21 cellular contexts compared by ENCODE assay signal in genomic region chr10:127971973-127972615, GRCh38.
DNase-seq lines count a peak whose midpoint lies in the region; ATAC-seq, FAIRE-seq and TF ChIP-seq lines count a peak whose summit lies in the region.
"Had no signal": no experiment of that assay in that cellular context is flagged by ENCODE, and none has a peak within 500 bp of the region (broad histone marks: within the 10 kb centered on the region; RNA-seq: fewer than 3 reads in every experiment).

No MANE protein-coding gene starts in this region.

- H3K4me3 ChIP-seq in kidney (ENCODE audit: low read length in 2 of 2), result no peak overlapping the region
- H3K4me3 ChIP-seq: GM23338 had no signal

- no peak for FAIRE-seq in kidney (lab: Jason Lieb, UNC)
- FAIRE-seq: G401.6 had no signal

- H3K27ac ChIP-seq in kidney (ENCODE audit: low read depth in 2 of 2, low read length in 2 of 2) (no peak overlapping the region), temporal lobe (ENCODE audit: low read depth, low read length) (peak overlapping the region; percentile 42)

- intact Hi-C loops in kidney (cut with DNase I), result no loop called here

- TF ChIP-seq CTCF in kidney (IDR thresholded peaks at IDR 0.05; ENCODE audit: borderline replicate concordance, extremely low read depth, insufficient read depth), result no peak

- no peaks in the 10 kb centered on the region for H3K9me3 ChIP-seq in kidney (ENCODE audit: control insufficient read depth in 1 of 2, low read length in 2 of 2)
- H3K9me3 ChIP-seq: SK-N-SH had no signal

- H3K4me1 ChIP-seq in kidney (ENCODE audit: control insufficient read depth in 1 of 2, insufficient read depth in 1 of 2, low read depth in 1 of 2, low read length in 2 of 2), result no peaks in the 10 kb centered on the region

- ATAC-seq in HG03457 (IDR thresholded peaks at IDR 0.05; ENCODE audit: unreplicated experiment), result no peak
- no peak for ATAC-seq in GM21737 (IDR thresholded peaks at IDR 0.05; ENCODE audit: unreplicated experiment)
- ATAC-seq: GM23338 had no signal

- DNase-seq in M059J (ENCODE audit: low read depth) (peak; percentile 5), amniotic epithelial cell (ENCODE audit: low read depth) (peak; percentile 42), kidney (peak; percentile 50), iPS-NIHi11 (ENCODE audit: low spot score) (no peak)
- DNase-seq: KG1, MV-4-11, NCI-H1417, NCI-H187, NCI-H2107, NCI-H2227 treated with DMSO at 0.1 percent for 48 hours, NCI-H510A treated with DMSO at 0.1 percent for 48 hours, NCI-H82, OCI-M1, RPMI8226, SHP77 treated with DMSO at 0.1 percent for 48 hours, SK-N-SH had no signal

- H3K36me3 ChIP-seq in kidney (ENCODE audit: control insufficient read depth in 1 of 2, insufficient read depth in 2 of 2, low read length in 2 of 2), result no peaks in the 10 kb centered on the region

- no peak overlapping the region for H3K9ac ChIP-seq in kidney (ENCODE audit: low read length in 2 of 2)
- H3K9ac ChIP-seq: SK-N-SH had no signal
